34 cellular contexts compared by ENCODE assay signal in the genomic region with DNA sequence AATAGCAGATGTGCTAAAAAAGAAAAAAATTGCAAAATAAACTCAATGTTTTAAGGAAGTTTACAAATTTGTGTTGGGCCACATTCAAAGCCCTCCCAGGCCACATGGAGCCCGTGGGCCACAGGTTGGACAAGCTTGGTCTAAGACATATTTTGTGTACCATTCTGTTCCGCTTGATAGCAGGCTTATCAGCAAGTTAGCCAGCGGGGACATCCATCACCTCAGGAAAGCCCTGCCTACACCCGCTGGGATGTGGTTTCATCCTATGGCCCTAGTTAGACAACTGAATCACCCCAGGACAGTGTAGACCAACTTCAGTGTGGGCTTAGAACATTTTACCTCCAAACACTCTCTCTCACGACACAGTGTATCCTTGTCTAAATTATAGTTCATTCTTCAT. TPM values are rescaled to one million over a fixed set of nuclear protein-coding genes. Genes with fewer than 3 reads are reported as not detected.
"Had no signal": no experiment of that assay in that cellular context is flagged by ENCODE, and none has a peak within 500 bp of the region (broad histone marks: within the 10 kb centered on the region; RNA-seq: fewer than 3 reads in every experiment).

No MANE protein-coding gene starts in this region.

- H3K9me3 ChIP-seq: esophagus squamous epithelium, gastrocnemius medialis, lower lobe of right lung, mucosa of descending colon had no signal

- H3K36me3 ChIP-seq: esophagus squamous epithelium, gastrocnemius medialis, heart right ventricle, left lung, lower lobe of right lung had no signal

- FAIRE-seq: colon, endometrium, islet of Langerhans, keratinocyte had no signal

- DNase-seq: dermis blood vessel endothelial cell; dorsolateral prefrontal cortex; effector CD4-positive, alpha-beta T cell; effector memory CD4-positive, alpha-beta T cell; endodermal cell; erythroblast; esophagus squamous epithelium; foreskin fibroblast; foreskin melanocyte; gastrocnemius medialis; glutamatergic neuron; head of caudate nucleus; heart right ventricle; hippocampal formation; left cardiac atrium; left lung; left ventricle myocardium superior; lower lobe of right lung; mesenchymal stem cell; mucosa of descending colon; naive B cell had no signal

- H3K27me3 ChIP-seq: dorsolateral prefrontal cortex, esophagus squamous epithelium, gastrocnemius medialis, left lung had no signal

- ATAC-seq: esophagus mucosa, gastrocnemius medialis, heart right ventricle, left cardiac atrium, left lung, left ventricle myocardium superior, lower lobe of right lung, mucosa of descending colon had no signal

- H3K4me3 ChIP-seq: coronary artery, dorsolateral prefrontal cortex, esophagus squamous epithelium, gastrocnemius medialis, heart right ventricle, left lung, lower lobe of right lung, mucosa of descending colon had no signal

- H3K4me1 ChIP-seq: gastrocnemius medialis, heart right ventricle, left lung, lower lobe of right lung had no signal

- H3K27ac ChIP-seq: coronary artery, dorsolateral prefrontal cortex, epithelial cell of prostate, esophagus squamous epithelium, gastrocnemius medialis, heart right ventricle, left lung, lower lobe of right lung had no signal

RNA-seq across cellular contexts. Expression of gene CD8B2, which starts 32.6 kb away (rescaled TPM):
- total RNA-seq: dermis blood vessel endothelial cell, endodermal cell, esophagus mucosa, glomerular endothelial cell, kidney epithelial cell, left cardiac atrium, left ventricle myocardium superior, lung microvascular endothelial cell, mesenteric fat pad, mesothelial cell of epicardium, myocyte had no signal
- polyA plus RNA-seq: heart right ventricle, keratinocyte had no signal

RNA-seq across cellular contexts. Expression of gene RGPD3, which starts 51.6 kb away (rescaled TPM):
- total RNA-seq: left ventricle myocardium superior had no signal
